Comparison of ENCODE assay signal across 8 cellular contexts in genomic region chr11:123429851-123430735, GRCh38. TPM values are rescaled to one million over a fixed set of nuclear protein-coding genes. Genes with fewer than 3 reads are reported as not detected.
A peak's percentile ranks its signal among the peaks of the same experiment; 100 is the strongest.
DNase-seq lines count a peak whose midpoint lies in the region; ATAC-seq, FAIRE-seq and TF ChIP-seq lines count a peak whose summit lies in the region.

GRAMD1B (plus strand) TSS chr11:123430269; CDS start chr11:123430793, 524 bp downstream.

- TF ChIP-seq POLR2A in testis (IDR thresholded peaks at IDR 0.05) = no peak

- H3K27ac ChIP-seq in neutrophil (peak within 1 kb of the TSS; percentile 95), testis (peak within 1 kb of the TSS; percentile 69 to 89)

- ATAC-seq in GM18502 (IDR thresholded peaks at IDR 0.05; ENCODE audit: poor library complexity, unreplicated experiment) (peak; percentile 65), HG03045 (IDR thresholded peaks at IDR 0.05; ENCODE audit: unreplicated experiment) (peak; percentile 47)

- H3K36me3 ChIP-seq in neutrophil (no peaks in the 10 kb centered on the region), testis (ENCODE audit: low read depth, missing control alignments) (no peaks in the 10 kb centered on the region)

- H3K9me3 ChIP-seq in neutrophil = no peaks in the 10 kb centered on the region
- no peaks in the 10 kb centered on the region for H3K9me3 ChIP-seq in testis

- H3K4me1 ChIP-seq in neutrophil (ENCODE audit: control insufficient read depth in 1 of 2, insufficient read depth in 1 of 2, low read depth in 1 of 2, low read length in 1 of 2) (peaks cover 37 to 39% of the 10 kb centered on the region in 2 experiments), testis (no peaks in the 10 kb centered on the region)

- peak within 1 kb of the TSS; percentile 75 for H3K4me3 ChIP-seq in fibroblast of the aortic adventitia (ENCODE audit: low read depth, low read length)
- H3K4me3 ChIP-seq in neutrophil (ENCODE audit: low read depth in 1 of 2, low read length in 1 of 2) = peak within 1 kb of the TSS; percentile 82 to 98
- H3K4me3 ChIP-seq in testis = peak within 1 kb of the TSS; percentile 68 to 81

- peaks cover 4% of the 10 kb centered on the region for H3K27me3 ChIP-seq in neutrophil
- no peaks in the 10 kb centered on the region for H3K27me3 ChIP-seq in testis

- peak; percentile 68 to 75 for DNase-seq in NOMO-1 (lab: John Stamatoyannopoulos, UW; ENCODE audit: unreplicated experiment in 2 of 2)
- peak; percentile 83 to 86 for DNase-seq in activated T-cell treated with anti-CD3 and anti-CD28 coated beads, Interleukin-2, amount 50 U/mL, for 48 hours
- peak; percentile 66 for DNase-seq in fibroblast of the aortic adventitia (ENCODE audit: low read depth)
- peak; percentile 46 for DNase-seq in testis
- no peak for DNase-seq in RCC 7860 (ENCODE audit: low spot score)

- intact Hi-C loops in testis (cut with DNase I; ENCODE audit: low total_unique reads) = no loop called here

- FAIRE-seq in RCC 7860 (lab: Jason Lieb, UNC) = no peak

- 1 to 2% methylated on average over 23 to 39 of the region's 58 CpGs for WGBS in testis, 2 donors

- TF ChIP-seq CTCF in fibroblast of the aortic adventitia (IDR thresholded peaks at IDR 0.05; ENCODE audit: insufficient read depth, low read length) = peak; percentile 27
- TF ChIP-seq CTCF in neutrophil (IDR thresholded peaks at IDR 0.05) = no peak
- TF ChIP-seq CTCF in testis (IDR thresholded peaks at IDR 0.05) = no peak

RNA-seq across cellular contexts. Expression of gene GRAMD1B, which starts in this region (rescaled TPM):
- total RNA-seq in fibroblast of the aortic adventitia (ENCODE audit: low replicate concordance) (3.1 and 11.0 TPM in 2 replicates), testis (10 to 100 TPM; 48.1 to 78.9 TPM)
- polyA plus RNA-seq in testis (ENCODE audit: insufficient read depth, low read depth, low replicate concordance) = 48.9 TPM
